ENCODE assay signal across 11 cellular contexts in the genomic region with DNA sequence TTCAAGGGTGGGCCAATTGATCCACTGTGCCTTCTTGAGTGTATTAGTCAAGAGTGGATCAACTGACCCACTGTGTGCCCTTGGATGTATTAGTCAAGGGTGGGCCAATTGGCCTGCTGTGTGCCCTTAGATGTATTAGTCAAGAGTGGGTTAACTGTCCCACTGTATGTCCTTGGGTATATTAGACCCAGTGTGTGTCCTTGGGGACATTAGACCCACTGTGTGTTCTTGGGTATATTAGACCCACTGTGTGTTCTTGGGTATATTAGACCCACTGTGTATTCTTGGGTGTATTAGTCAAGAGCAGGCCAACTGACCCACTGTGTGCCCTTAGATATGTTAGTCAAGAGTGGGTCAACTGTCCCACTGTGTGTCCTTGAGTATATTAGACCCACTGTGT.
"Had no signal": no experiment of that assay in that cellular context is flagged by ENCODE, and none has a peak within 500 bp of the region (broad histone marks: within the 10 kb centered on the region; RNA-seq: fewer than 3 reads in every experiment).

No MANE protein-coding gene starts in this region.

- FAIRE-seq: H1, H54 had no signal

- H3K4me1 ChIP-seq: HAP-1 had no signal

- H3K4me2 ChIP-seq: GM23338 had no signal

- H3K27ac ChIP-seq: GM23248 had no signal

- H2AFZ ChIP-seq: GM23248, GM23338 had no signal

- H3K9me3 ChIP-seq: HAP-1 had no signal

- H3K9ac ChIP-seq: GM23248 had no signal

- H3K4me3 ChIP-seq: GM23248, GM23338, HAP-1 had no signal

- DNase-seq: GM23248, GOT3, H7, H9, HCEC 1CT, HFFc6 had no signal

- ATAC-seq: GM23338, HCT116 had no signal

- H3K36me3 ChIP-seq: HAP-1 had no signal
